In the genomic region with DNA sequence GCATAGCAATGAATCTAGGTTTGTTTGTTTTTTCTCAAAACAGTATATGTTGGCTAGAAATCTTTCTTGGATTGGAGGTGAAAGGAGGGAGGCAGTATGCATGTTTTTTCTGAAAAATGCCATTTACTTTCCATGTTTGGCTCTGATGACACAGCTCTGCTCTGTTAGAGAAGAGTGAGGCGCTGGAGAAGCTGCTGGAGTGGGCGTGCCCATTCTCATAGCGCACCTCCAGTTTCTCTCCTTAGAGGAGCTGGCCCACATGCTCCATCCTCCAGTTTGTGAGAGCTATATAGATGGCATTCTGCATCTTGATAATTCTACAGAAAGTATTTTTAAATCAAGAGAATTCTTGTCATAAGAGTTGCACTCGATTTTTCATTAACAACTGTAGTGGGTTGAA, we compare ENCODE assay signal across 26 cellular contexts.
A peak's percentile ranks its signal among the peaks of the same experiment; 100 is the strongest.
DNase-seq lines count a peak whose midpoint lies in the region; ATAC-seq and TF ChIP-seq lines count a peak whose summit lies in the region.
"Had no signal": no experiment of that assay in that cellular context is flagged by ENCODE, and none has a peak within 500 bp of the region (broad histone marks: within the 10 kb centered on the region; RNA-seq: fewer than 3 reads in every experiment).

No MANE protein-coding gene starts in this region.

- no peak overlapping the region for H3K18ac ChIP-seq in mesenchymal stem cell (ENCODE audit: low read depth in 1 of 2, low read length in 2 of 2)

- no peaks in the 10 kb centered on the region for H3K36me3 Mint-ChIP-seq in activated T-cell treated with anti-CD3 and anti-CD28 coated beads, Interleukin-2, amount 50 U/mL, for 24 hours (ENCODE audit: low read depth)

- H3K9me3 ChIP-seq in mesenchymal stem cell (ENCODE audit: control insufficient read depth, low read length) (no peaks in the 10 kb centered on the region), smooth muscle cell (replicated peaks; ENCODE audit: low read depth) (no peaks in the 10 kb centered on the region)
- H3K9me3 ChIP-seq: Caco-2, prostate gland had no signal

- H2BK120ac ChIP-seq in mesenchymal stem cell (ENCODE audit: low read depth, low read length), result no peak overlapping the region

- no peaks in the 10 kb centered on the region for H4K20me1 ChIP-seq in smooth muscle cell (ENCODE audit: low read depth)

- TF ChIP-seq CTCF in WI38 (IDR thresholded peaks at IDR 0.05; ENCODE audit: low read depth, low read length) (no peak), smooth muscle cell (IDR thresholded peaks at IDR 0.05; ENCODE audit: borderline replicate concordance, insufficient read depth, poor library complexity, severe bottlenecking) (no peak)

- peak overlapping the region; percentile 80 for H2AK5ac ChIP-seq in mesenchymal stem cell (ENCODE audit: low read length, severe bottlenecking)

- no peak overlapping the region for H2BK5ac ChIP-seq in mesenchymal stem cell (ENCODE audit: low read depth, low read length, poor library complexity, severe bottlenecking)

- no peak overlapping the region for H3K4ac ChIP-seq in mesenchymal stem cell (ENCODE audit: low read depth in 1 of 2, low read length in 2 of 2)

- no peak overlapping the region for H2AFZ ChIP-seq in mesenchymal stem cell (ENCODE audit: low read depth, low read length)
- H2AFZ ChIP-seq in smooth muscle cell (ENCODE audit: low read depth), result no peak overlapping the region

- H3K36me3 ChIP-seq in mesenchymal stem cell (ENCODE audit: control insufficient read depth in 1 of 2, insufficient read depth in 2 of 2, low read depth in 1 of 2, low read length in 2 of 2) (no peaks in the 10 kb centered on the region), smooth muscle cell (ENCODE audit: low read depth) (no peaks in the 10 kb centered on the region)
- H3K36me3 ChIP-seq: prostate gland had no signal

- no peak overlapping the region for H2BK12ac ChIP-seq in mesenchymal stem cell (ENCODE audit: low read length in 2 of 2)

- peaks cover 10% of the 10 kb centered on the region for H3K79me1 ChIP-seq in mesenchymal stem cell (replicated peaks; ENCODE audit: low read length, poor library complexity, severe bottlenecking)

- no peak overlapping the region for H4K8ac ChIP-seq in mesenchymal stem cell (ENCODE audit: low read length)

- no peak overlapping the region for H4K91ac ChIP-seq in mesenchymal stem cell (ENCODE audit: low read length)

- peaks cover 11% of the 10 kb centered on the region for H3F3A ChIP-seq in smooth muscle cell (ENCODE audit: low read depth)

- DNase-seq in ELR (ENCODE audit: low read depth), result peak; percentile 23
- no peak for DNase-seq in mesenchymal stem cell
- DNase-seq in smooth muscle cell (lab: John Stamatoyannopoulos, UW; ENCODE audit: unreplicated experiment), result no peak
- DNase-seq in stimulated activated naive CD8-positive, alpha-beta T cell treated with anti-CD3 and anti-CD28 coated beads, Interleukin-15, amount 100 ng/mL, for 72 hours, result no peak
- no peak for DNase-seq in activated T-cell treated with anti-CD3 and anti-CD28 coated beads, Interleukin-2, amount 50 U/mL, for 24 hours
- DNase-seq in NCI-H82 treated with DMSO at 0.1 percent for 48 hours (lab: John Stamatoyannopoulos, UW; ENCODE audit: unreplicated experiment), result no peak
- DNase-seq: activated CD4-positive, alpha-beta T cell treated with anti-CD3 and anti-CD28 coated beads, Interleukin-2, amount 10 ng/mL, durations not matched to agents 24 days and 14 days; activated naive CD8-positive, alpha-beta T cell treated with anti-CD3 and anti-CD28 coated beads, Interleukin-2, amount 50 U/mL, for 24 hours; activated T-cell treated with anti-CD3 and anti-CD28 coated beads, Interleukin-2, amount 50 U/mL, for 48 hours; Caco-2; DMS79; effector CD8-positive, alpha-beta T cell; NCI-H1694 treated with DMSO at 0.1 percent for 48 hours; NCI-H2171; NCI-H524; NK-92 treated with Interleukin-12 subunit alpha and Interleukin-12 subunit beta, amount 100 ng/mL, for 24 hours; Right ventricle myocardium superior; small intestine; stimulated activated CD4-positive, alpha-beta T cell treated with anti-CD3 and anti-CD28 coated beads, Interleukin-1b, Interleukin-23, amount 100 ng/mL, for 48 hours had no signal

- no peak overlapping the region for H3K23ac ChIP-seq in mesenchymal stem cell (ENCODE audit: low read length in 2 of 2)

- H3K27me3 ChIP-seq in mesenchymal stem cell (ENCODE audit: control insufficient read depth in 1 of 2, insufficient read depth in 1 of 2, low read length in 2 of 2) (no peaks in the 10 kb centered on the region), smooth muscle cell (ENCODE audit: low read depth) (no peaks in the 10 kb centered on the region)
- H3K27me3 ChIP-seq: foreskin keratinocyte had no signal

- no peaks in the 10 kb centered on the region for H3K4me1 Mint-ChIP-seq in stimulated activated naive CD8-positive, alpha-beta T cell treated with anti-CD3 and anti-CD28 coated beads, Interleukin-15, amount 100 ng/mL, for 72 hours
- no peaks in the 10 kb centered on the region for H3K4me1 Mint-ChIP-seq in activated T-cell treated with anti-CD3 and anti-CD28 coated beads, Interleukin-2, amount 50 U/mL, for 24 hours (ENCODE audit: low read depth)
- H3K4me1 Mint-ChIP-seq: activated CD4-positive, alpha-beta T cell treated with anti-CD3 and anti-CD28 coated beads, Interleukin-2, amount 10 ng/mL, durations not matched to agents 24 days and 14 days; activated naive CD8-positive, alpha-beta T cell treated with anti-CD3 and anti-CD28 coated beads, Interleukin-2, amount 50 U/mL, for 24 hours had no signal

- H2BK15ac ChIP-seq in mesenchymal stem cell (ENCODE audit: low read depth, poor library complexity, severe bottlenecking), result no peak overlapping the region

- no peak overlapping the region for H3K4me2 ChIP-seq in mesenchymal stem cell (ENCODE audit: low read length, poor library complexity, severe bottlenecking)
- H3K4me2 ChIP-seq in smooth muscle cell, result peak overlapping the region; percentile 51

- peak overlapping the region in 1 of 2 donors; percentile 80 for H3K27ac Mint-ChIP-seq in stimulated activated naive CD8-positive, alpha-beta T cell treated with anti-CD3 and anti-CD28 coated beads, Interleukin-15, amount 100 ng/mL, for 72 hours
- no peak overlapping the region for H3K27ac Mint-ChIP-seq in activated T-cell treated with anti-CD3 and anti-CD28 coated beads, Interleukin-2, amount 50 U/mL, for 24 hours
- H3K27ac Mint-ChIP-seq: activated CD4-positive, alpha-beta T cell treated with anti-CD3 and anti-CD28 coated beads, Interleukin-2, amount 10 ng/mL, durations not matched to agents 24 days and 14 days; activated naive CD8-positive, alpha-beta T cell treated with anti-CD3 and anti-CD28 coated beads, Interleukin-2, amount 50 U/mL, for 24 hours had no signal

- H3K27ac ChIP-seq in mesenchymal stem cell (ENCODE audit: low read length, poor library complexity, severe bottlenecking) (peak overlapping the region; percentile 59), smooth muscle cell (ENCODE audit: low read depth) (peak overlapping the region; percentile 83)
- H3K27ac ChIP-seq: C4-2B, foreskin keratinocyte, prostate gland, VCaP had no signal

- WGBS in mesenchymal stem cell, result 94% methylated on average over 4 of the region's 4 CpGs
- WGBS in smooth muscle cell (ENCODE audit: low lambda C conversion rate), result 79% methylated on average over 4 of the region's 4 CpGs

- H3K4me1 ChIP-seq in mesenchymal stem cell (ENCODE audit: control insufficient read depth, insufficient read depth, low read depth, low read length) (peaks cover 5% of the 10 kb centered on the region), smooth muscle cell (ENCODE audit: low read depth) (peaks cover 6% of the 10 kb centered on the region)
- H3K4me1 ChIP-seq: prostate gland had no signal

- H3K4me3 Mint-ChIP-seq in stimulated activated naive CD8-positive, alpha-beta T cell treated with anti-CD3 and anti-CD28 coated beads, Interleukin-15, amount 100 ng/mL, for 72 hours, result no peak overlapping the region
- H3K4me3 Mint-ChIP-seq in activated T-cell treated with anti-CD3 and anti-CD28 coated beads, Interleukin-2, amount 50 U/mL, for 24 hours, result no peak overlapping the region
- H3K4me3 Mint-ChIP-seq: activated CD4-positive, alpha-beta T cell treated with anti-CD3 and anti-CD28 coated beads, Interleukin-2, amount 10 ng/mL, durations not matched to agents 24 days and 14 days; activated naive CD8-positive, alpha-beta T cell treated with anti-CD3 and anti-CD28 coated beads, Interleukin-2, amount 50 U/mL, for 24 hours had no signal

- no peaks in the 10 kb centered on the region for H3K79me2 ChIP-seq in smooth muscle cell (ENCODE audit: low read depth)

- H3K27me3 Mint-ChIP-seq in stimulated activated naive CD8-positive, alpha-beta T cell treated with anti-CD3 and anti-CD28 coated beads, Interleukin-15, amount 100 ng/mL, for 72 hours, result no peaks in the 10 kb centered on the region
- H3K27me3 Mint-ChIP-seq in activated T-cell treated with anti-CD3 and anti-CD28 coated beads, Interleukin-2, amount 50 U/mL, for 24 hours, result no peaks in the 10 kb centered on the region
- H3K27me3 Mint-ChIP-seq: activated naive CD8-positive, alpha-beta T cell treated with anti-CD3 and anti-CD28 coated beads, Interleukin-2, amount 50 U/mL, for 24 hours had no signal

- no peak for ATAC-seq in stimulated activated naive CD8-positive, alpha-beta T cell treated with anti-CD3 and anti-CD28 coated beads, Interleukin-15, amount 100 ng/mL, for 72 hours
- no peak for ATAC-seq in HG02642 (IDR thresholded peaks at IDR 0.05; ENCODE audit: poor library complexity, unreplicated experiment)
- ATAC-seq: activated naive CD8-positive, alpha-beta T cell treated with anti-CD3 and anti-CD28 coated beads, Interleukin-2, amount 50 U/mL, for 24 hours had no signal

- H3K14ac ChIP-seq in mesenchymal stem cell (ENCODE audit: low read length in 2 of 2), result no peak overlapping the region

- H3K9ac ChIP-seq in mesenchymal stem cell (ENCODE audit: low read length) (peak overlapping the region; percentile 53), smooth muscle cell (ENCODE audit: low read depth) (no peak overlapping the region)

- no peaks in the 10 kb centered on the region for H3K9me3 Mint-ChIP-seq in stimulated activated naive CD8-positive, alpha-beta T cell treated with anti-CD3 and anti-CD28 coated beads, Interleukin-15, amount 100 ng/mL, for 72 hours
- H3K9me3 Mint-ChIP-seq in activated T-cell treated with anti-CD3 and anti-CD28 coated beads, Interleukin-2, amount 50 U/mL, for 24 hours, result no peaks in the 10 kb centered on the region
- H3K9me3 Mint-ChIP-seq: activated CD4-positive, alpha-beta T cell treated with anti-CD3 and anti-CD28 coated beads, Interleukin-2, amount 10 ng/mL, durations not matched to agents 24 days and 14 days; activated naive CD8-positive, alpha-beta T cell treated with anti-CD3 and anti-CD28 coated beads, Interleukin-2, amount 50 U/mL, for 24 hours had no signal

- H3K4me3 ChIP-seq in WI38 (ENCODE audit: low read depth, low read length) (peak overlapping the region; percentile 10; the same call in 1 of the 2 replicates), mesenchymal stem cell (ENCODE audit: insufficient read depth in 1 of 2, low read depth in 1 of 2, low read length in 2 of 2) (no peak overlapping the region), smooth muscle cell (no peak overlapping the region)
- H3K4me3 ChIP-seq: lung, prostate gland had no signal
